Comparison of ENCODE assay signal across 9 cellular contexts in the genomic region with DNA sequence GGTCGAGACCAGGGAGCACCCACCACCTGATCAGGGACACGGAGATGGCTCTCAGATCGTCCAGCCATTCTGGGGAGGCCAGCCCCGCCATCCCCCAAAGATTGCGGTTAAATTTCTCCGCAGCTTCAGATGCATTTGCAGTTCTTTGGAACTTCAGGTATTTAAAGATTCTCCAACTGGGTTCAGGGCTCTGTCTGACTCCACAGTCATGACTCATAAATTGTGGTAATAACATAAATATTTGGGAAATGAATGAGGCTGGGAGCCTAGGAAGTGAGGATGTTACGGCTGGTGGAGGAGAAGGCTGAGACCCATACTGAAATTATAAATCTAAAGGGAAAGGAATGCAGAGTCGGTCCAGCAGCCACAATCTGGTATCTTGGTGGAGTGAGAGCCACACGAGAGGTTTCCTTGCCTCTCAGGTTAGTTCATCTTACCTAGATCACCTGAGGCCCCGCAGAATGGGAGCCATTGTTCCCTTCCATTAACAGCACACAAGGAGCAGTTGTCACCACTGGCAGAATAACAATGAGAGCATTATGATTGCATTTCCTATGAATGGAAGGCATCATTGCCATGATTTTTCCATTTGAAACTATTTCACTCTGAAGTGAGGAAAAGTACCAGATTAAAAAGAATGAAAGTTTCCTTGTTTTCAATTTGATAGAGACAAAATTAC. TPM values are rescaled to one million over a fixed set of nuclear protein-coding genes. Genes with fewer than 3 reads are reported as not detected.
DNase-seq lines count a peak whose midpoint lies in the region; ATAC-seq, FAIRE-seq and TF ChIP-seq lines count a peak whose summit lies in the region.
"Had no signal": no experiment of that assay in that cellular context is flagged by ENCODE, and none has a peak within 500 bp of the region (broad histone marks: within the 10 kb centered on the region; RNA-seq: fewer than 3 reads in every experiment).

No MANE protein-coding gene starts in this region.

- no peaks in the 10 kb centered on the region for H3K9me3 ChIP-seq in CD4-positive, CD25-positive, alpha-beta regulatory T cell (ENCODE audit: control insufficient read depth in 2 of 2, low read length in 2 of 2)
- H3K9me3 ChIP-seq in mammary epithelial cell (replicated peaks; ENCODE audit: insufficient read depth, low read length), result no peaks in the 10 kb centered on the region

- peak overlapping the region; percentile 52 for H3K4me2 ChIP-seq in mammary epithelial cell (ENCODE audit: insufficient read depth, low read depth, low read length)

- DNase-seq in CD4-positive, CD25-positive, alpha-beta regulatory T cell, result no peak
- peak; percentile 38 for DNase-seq in NCI-H146 (lab: John Stamatoyannopoulos, UW)
- peak; percentile 98 for DNase-seq in mammary epithelial cell
- no peak for DNase-seq in D721Med (ENCODE audit: insufficient read length, low spot score)
- DNase-seq in NCI-H128 (lab: John Stamatoyannopoulos, UW; ENCODE audit: unreplicated experiment), result no peak
- DNase-seq in activated CD8-positive, alpha-beta T cell treated with anti-CD3 and anti-CD28 coated beads, Interleukin-2, amount 10 ng/mL, durations not matched to agents 7 days and 5 days, result no peak
- no peak for DNase-seq in KBM-7
- DNase-seq: NCI-H2081 treated with DMSO at 0.1 percent for 48 hours had no signal

- no peak for ATAC-seq in CD4-positive, CD25-positive, alpha-beta regulatory T cell (ENCODE audit: low read depth in 2 of 2)
- no peak for ATAC-seq in activated CD8-positive, alpha-beta T cell treated with anti-CD3 and anti-CD28 coated beads, Interleukin-2, amount 10 ng/mL, durations not matched to agents 7 days and 5 days

- no peaks in the 10 kb centered on the region for H3K27me3 ChIP-seq in CD4-positive, CD25-positive, alpha-beta regulatory T cell (ENCODE audit: control insufficient read depth, insufficient read depth, low read length)
- H3K27me3 ChIP-seq in mammary epithelial cell (ENCODE audit: insufficient read depth, low read length), result no peaks in the 10 kb centered on the region
- H3K27me3 ChIP-seq in layer of hippocampus (ENCODE audit: control insufficient read depth, insufficient read depth, low read length), result no peaks in the 10 kb centered on the region

- dilution Hi-C loops in mammary epithelial cell (cut with HindIII; ENCODE audit: low sequenced_read_pairs), result no loop called here

- FAIRE-seq in D721Med (lab: Jason Lieb, UNC), result no peak

- intact Hi-C loops in mammary epithelial cell (cut with micrococcal nuclease), result loop anchor here (1.0 to 2.0 kb wide), 2 partner anchors 10 to 27 kb away; partner anchors contain the start of gene DNAJB6

- CTCF ChIA-PET in mammary epithelial cell (lab: Charles Lee; ENCODE audit: low non-redundant PET), result no interaction called here
- CTCF ChIA-PET in activated CD8-positive, alpha-beta T cell treated with anti-CD3 and anti-CD28 coated beads, Interleukin-2, amount 10 ng/mL, durations not matched to agents 7 days and 5 days (lab: Charles Lee), result no interaction called here

- peak overlapping the region; percentile 56 for H2AFZ ChIP-seq in mammary epithelial cell (ENCODE audit: low read depth, low read length)

- H3K4me1 Mint-ChIP-seq in CD4-positive, CD25-positive, alpha-beta regulatory T cell, result peaks cover 0 to 15% (median 4%) of the 10 kb centered on the region in 4 donors
- H3K4me1 Mint-ChIP-seq in activated CD8-positive, alpha-beta T cell treated with anti-CD3 and anti-CD28 coated beads, Interleukin-2, amount 10 ng/mL, durations not matched to agents 7 days and 5 days (ENCODE audit: low read depth), result peaks cover 26% of the 10 kb centered on the region

- H3K36me3 Mint-ChIP-seq in CD4-positive, CD25-positive, alpha-beta regulatory T cell, result no peaks in the 10 kb centered on the region
- no peaks in the 10 kb centered on the region for H3K36me3 Mint-ChIP-seq in activated CD8-positive, alpha-beta T cell treated with anti-CD3 and anti-CD28 coated beads, Interleukin-2, amount 10 ng/mL, durations not matched to agents 7 days and 5 days (ENCODE audit: low read depth)

- 3% methylated on average over 9 of the region's 10 CpGs for WGBS in mammary epithelial cell (ENCODE audit: low coverage, missing lambda C conversion rate)

- H3K4me1 ChIP-seq in CD4-positive, CD25-positive, alpha-beta regulatory T cell (ENCODE audit: control insufficient read depth, insufficient read depth, low read length, poor library complexity, severe bottlenecking), result peaks cover 3% of the 10 kb centered on the region
- peaks cover 31% of the 10 kb centered on the region for H3K4me1 ChIP-seq in mammary epithelial cell (ENCODE audit: insufficient read depth, low read length)

- no peaks in the 10 kb centered on the region for H3K9me3 Mint-ChIP-seq in CD4-positive, CD25-positive, alpha-beta regulatory T cell
- no peaks in the 10 kb centered on the region for H3K9me3 Mint-ChIP-seq in activated CD8-positive, alpha-beta T cell treated with anti-CD3 and anti-CD28 coated beads, Interleukin-2, amount 10 ng/mL, durations not matched to agents 7 days and 5 days (ENCODE audit: insufficient read depth)

- no peak overlapping the region for H3K27ac ChIP-seq in CD4-positive, CD25-positive, alpha-beta regulatory T cell (ENCODE audit: insufficient read depth, low read length, poor library complexity, severe bottlenecking)
- peak overlapping the region; percentile 95 for H3K27ac ChIP-seq in mammary epithelial cell (ENCODE audit: insufficient read depth, low read depth, low read length)
- peak overlapping the region; percentile 42 for H3K27ac ChIP-seq in layer of hippocampus (ENCODE audit: low read depth, low read length)

- no peak overlapping the region for H3K4me3 ChIP-seq in CD4-positive, CD25-positive, alpha-beta regulatory T cell (ENCODE audit: low read depth, low read length)
- H3K4me3 ChIP-seq in mammary epithelial cell (replicated peaks in 1 of 3; ENCODE audit: insufficient read depth in 1 of 3, low read depth in 2 of 3, low read length in 3 of 3), result no peak overlapping the region

- no peaks in the 10 kb centered on the region for H3K79me2 ChIP-seq in mammary epithelial cell (ENCODE audit: insufficient read depth, low read length)

- H3K9ac ChIP-seq in mammary epithelial cell (ENCODE audit: insufficient read depth, low read length), result peak overlapping the region; percentile 61

- peaks cover 9% of the 10 kb centered on the region for H3K27me3 Mint-ChIP-seq in CD4-positive, CD25-positive, alpha-beta regulatory T cell
- H3K27me3 Mint-ChIP-seq in activated CD8-positive, alpha-beta T cell treated with anti-CD3 and anti-CD28 coated beads, Interleukin-2, amount 10 ng/mL, durations not matched to agents 7 days and 5 days (ENCODE audit: low read depth), result no peaks in the 10 kb centered on the region

- no peak overlapping the region for H3K4me3 Mint-ChIP-seq in CD4-positive, CD25-positive, alpha-beta regulatory T cell
- no peak overlapping the region for H3K4me3 Mint-ChIP-seq in activated CD8-positive, alpha-beta T cell treated with anti-CD3 and anti-CD28 coated beads, Interleukin-2, amount 10 ng/mL, durations not matched to agents 7 days and 5 days

- TSS peak; percentile 89 for BruUV-seq in mammary epithelial cell (replicated peaks; lab: Mats Ljungman, UMichigan)

- in situ Hi-C loops in mammary epithelial cell (cut with MboI; ENCODE audit: low sequenced_read_pairs in 2 of 2) (no loop called here), KBM-7 (cut with MboI; ENCODE audit: low pct_unique_long_range_greater_than_20kb, low sequenced_read_pairs) (no loop called here)

- H3K27ac Mint-ChIP-seq in CD4-positive, CD25-positive, alpha-beta regulatory T cell, result peak overlapping the region in 2 of 3 donors; percentile 7 to 59
- no peak overlapping the region for H3K27ac Mint-ChIP-seq in activated CD8-positive, alpha-beta T cell treated with anti-CD3 and anti-CD28 coated beads, Interleukin-2, amount 10 ng/mL, durations not matched to agents 7 days and 5 days

- H3K36me3 ChIP-seq in CD4-positive, CD25-positive, alpha-beta regulatory T cell (ENCODE audit: control insufficient read depth, insufficient read depth, low read length), result no peaks in the 10 kb centered on the region
- no peaks in the 10 kb centered on the region for H3K36me3 ChIP-seq in mammary epithelial cell (ENCODE audit: insufficient read depth, low read length)

- POLR2A ChIA-PET in activated CD8-positive, alpha-beta T cell treated with anti-CD3 and anti-CD28 coated beads, Interleukin-2, amount 10 ng/mL, durations not matched to agents 7 days and 5 days (lab: Charles Lee), result no interaction called here

- no peak for TF ChIP-seq CTCF in mammary epithelial cell (conservative IDR thresholded peaks at IDR 0.05 in 1 of 2, IDR thresholded peaks at IDR 0.05 in 1 of 2; ENCODE audit: extremely low read depth in 1 of 2, insufficient read depth in 1 of 2, low read depth in 1 of 2, low read length in 2 of 2)
- no peak for TF ChIP-seq CTCF in D721Med (IDR thresholded peaks at IDR 0.05; ENCODE audit: insufficient read depth, missing control alignments)

- no peaks in the 10 kb centered on the region for H4K20me1 ChIP-seq in mammary epithelial cell (ENCODE audit: insufficient read depth, low read length)

RNA-seq across cellular contexts. Expression of gene DNAJB6, which starts 26.7 kb away (rescaled TPM):
- total RNA-seq in CD4-positive, CD25-positive, alpha-beta regulatory T cell, result 250 TPM
- 100 to 1,000 TPM; 115 to 123 (median 119) TPM for polyA plus RNA-seq in CD4-positive, CD25-positive, alpha-beta regulatory T cell
- total RNA-seq in mammary epithelial cell, result 100 to 1,000 TPM; 151 to 157 TPM
- 75.6 TPM for polyA plus RNA-seq in mammary epithelial cell
- polyA minus RNA-seq in mammary epithelial cell, result 39.8 TPM
- 10 to 100 TPM; 69.3 to 74.9 TPM for total RNA-seq in activated CD8-positive, alpha-beta T cell treated with anti-CD3 and anti-CD28 coated beads, Interleukin-2, amount 10 ng/mL, durations not matched to agents 7 days and 5 days

Comparison
In these comparisons a context has a peak if more than half of its experiments do, and no peak if none do; other contexts are left out.
1. DNase-seq: peak in NCI-H146 (single experiment) and mammary epithelial cell (single experiment); none in CD4-positive, CD25-positive, alpha-beta regulatory T cell (0 of 3), D721Med (single experiment), NCI-H128 (single experiment), activated CD8-positive, alpha-beta T cell treated with anti-CD3 and anti-CD28 coated beads, Interleukin-2, amount 10 ng/mL, durations not matched to agents 7 days and 5 days (single experiment) and KBM-7 (single experiment).